Comparison of ENCODE assay signal across 17 cellular contexts in the genomic region with DNA sequence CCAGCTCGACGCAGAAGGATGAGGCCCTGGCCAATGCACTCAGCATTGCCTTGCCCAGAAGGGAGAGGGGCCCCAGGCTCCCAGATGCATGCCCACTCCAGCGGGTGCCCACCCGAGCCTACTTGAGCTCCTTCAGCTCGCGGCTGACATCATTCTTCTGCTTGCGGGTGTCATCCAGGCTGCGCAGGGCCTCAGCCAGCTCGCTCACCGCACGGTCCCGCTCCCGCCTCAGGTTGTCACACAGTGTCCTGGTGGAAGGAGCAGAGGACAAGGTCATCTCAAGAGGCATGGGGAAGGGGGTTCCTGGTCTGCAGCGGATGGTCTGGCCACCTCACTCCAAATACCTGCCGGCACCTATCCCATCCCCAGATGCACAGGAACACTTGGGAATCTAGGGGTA.
A peak's percentile ranks its signal among the peaks of the same experiment; 100 is the strongest.
DNase-seq lines count a peak whose midpoint lies in the region; FAIRE-seq and TF ChIP-seq lines count a peak whose summit lies in the region.
"Had no signal": no experiment of that assay in that cellular context is flagged by ENCODE, and none has a peak within 500 bp of the region (broad histone marks: within the 10 kb centered on the region; RNA-seq: fewer than 3 reads in every experiment).

No MANE protein-coding gene starts in this region.

- POLR2A ChIA-PET in activated CD4-positive, alpha-beta T cell treated with anti-CD3 and anti-CD28 coated beads, Interleukin-2, amount 10 ng/mL, durations not matched to agents 7 days and 5 days (lab: Charles Lee) = no interaction called here
- POLR2A ChIA-PET in CD8-positive, alpha-beta memory T cell (lab: Charles Lee) = no interaction called here

- H3K27ac ChIP-seq in CD8-positive, alpha-beta memory T cell (ENCODE audit: low read depth, low read length) = no peak overlapping the region
- H3K27ac ChIP-seq in neuronal stem cell (replicated peaks; ENCODE audit: low read length) = no peak overlapping the region
- H3K27ac ChIP-seq: 22Rv1, BLaER1 had no signal

- no peaks in the 10 kb centered on the region for H3K9me3 ChIP-seq in CD8-positive, alpha-beta memory T cell (ENCODE audit: low read length)
- no peaks in the 10 kb centered on the region for H3K9me3 ChIP-seq in neuronal stem cell (replicated peaks in 1 of 2; ENCODE audit: control insufficient read depth in 2 of 2, insufficient read depth in 1 of 2, low read depth in 1 of 2, low read length in 2 of 2)
- H3K9me3 ChIP-seq: BLaER1 had no signal

- H2AK5ac ChIP-seq in neuronal stem cell (ENCODE audit: low read depth, low read length) = no peak overlapping the region

- no peak overlapping the region for H3K9ac ChIP-seq in neuronal stem cell (ENCODE audit: low read depth, low read length, poor library complexity)
- H3K9ac ChIP-seq: BLaER1 had no signal

- H3K36me3 Mint-ChIP-seq in activated CD4-positive, alpha-beta T cell treated with anti-CD3 and anti-CD28 coated beads, Interleukin-2, amount 10 ng/mL, durations not matched to agents 7 days and 5 days (ENCODE audit: low read depth) = no peaks in the 10 kb centered on the region
- no peaks in the 10 kb centered on the region for H3K36me3 Mint-ChIP-seq in CD8-positive, alpha-beta memory T cell
- peaks cover 22% of the 10 kb centered on the region for H3K36me3 Mint-ChIP-seq in chondrocyte (ENCODE audit: low read depth)

- no peak overlapping the region for H2BK120ac ChIP-seq in neuronal stem cell (ENCODE audit: low read depth, low read length)

- H3K4me2 ChIP-seq in neuronal stem cell (ENCODE audit: insufficient read depth, low read length, poor library complexity, severe bottlenecking) = no peak overlapping the region

- no peak for DNase-seq in activated CD4-positive, alpha-beta T cell treated with anti-CD3 and anti-CD28 coated beads, Interleukin-2, amount 10 ng/mL, durations not matched to agents 7 days and 5 days
- DNase-seq in activated CD4-positive, alpha-beta T cell treated with anti-CD3 and anti-CD28 coated beads, Interleukin-2, amount 50 U/mL, for 4 hours = no peak
- no peak for DNase-seq in CD8-positive, alpha-beta memory T cell
- DNase-seq in chondrocyte (ENCODE audit: low spot score) (peak; percentile 87), neuronal stem cell (ENCODE audit: low spot score) (no peak), D721Med (ENCODE audit: insufficient read length, low spot score) (no peak), middle frontal gyrus (ENCODE audit: extremely low spot score, low spot score) (no peak), NCI-H2171 treated with DMSO at 0.1 percent for 48 hours (lab: John Stamatoyannopoulos, UW) (no peak)
- DNase-seq: AML-193, COR-L47, DND-41, GDM1, GOT3, H9 had no signal

- H2BK15ac ChIP-seq in neuronal stem cell (ENCODE audit: low read length) = no peak overlapping the region

- H4K91ac ChIP-seq in neuronal stem cell (ENCODE audit: low read depth, low read length, poor library complexity) = peak overlapping the region; percentile 41

- peaks cover 21% of the 10 kb centered on the region for H3K4me1 ChIP-seq in CD8-positive, alpha-beta memory T cell (ENCODE audit: insufficient read depth, low read length)
- H3K4me1 ChIP-seq in neuronal stem cell (ENCODE audit: control insufficient read depth in 2 of 2, insufficient read depth in 1 of 2, low read depth in 1 of 2, low read length in 2 of 2) = peaks cover 13 to 14% of the 10 kb centered on the region in 2 donors

- H2BK12ac ChIP-seq in neuronal stem cell (ENCODE audit: low read length) = no peak overlapping the region

- CTCF ChIA-PET in activated CD4-positive, alpha-beta T cell treated with anti-CD3 and anti-CD28 coated beads, Interleukin-2, amount 10 ng/mL, durations not matched to agents 7 days and 5 days (lab: Charles Lee) = interaction anchor here (1.3 kb wide), 1 partner anchor 14 kb away, joined by 3 read pairs; no protein-coding TSS in a partner anchor
- CTCF ChIA-PET in CD8-positive, alpha-beta memory T cell (lab: Charles Lee) = no interaction called here

- H2BK5ac ChIP-seq in neuronal stem cell (ENCODE audit: low read length) = no peak overlapping the region

- no peak overlapping the region for H3K18ac ChIP-seq in neuronal stem cell (ENCODE audit: low read length)

- H4K8ac ChIP-seq in neuronal stem cell (ENCODE audit: low read depth, low read length) = no peak overlapping the region

- WGBS in neuronal stem cell (ENCODE audit: extremely low coverage in 2 of 2, insufficient read length in 2 of 2, insufficient replicate concordance in 1 of 2), 2 donors = no CpG with 5 or more reads among the region's 15 CpGs

- H3K23ac ChIP-seq in neuronal stem cell (ENCODE audit: low read depth, low read length, poor library complexity) = no peak overlapping the region

- H3K14ac ChIP-seq in neuronal stem cell (ENCODE audit: low read length) = no peak overlapping the region

- no peak for FAIRE-seq in D721Med (lab: Jason Lieb, UNC)
- FAIRE-seq: GM12892 had no signal

- H3K4me3 ChIP-seq in CD8-positive, alpha-beta memory T cell (ENCODE audit: low read length) = no peak overlapping the region
- no peak overlapping the region for H3K4me3 ChIP-seq in neuronal stem cell (ENCODE audit: low read length in 2 of 2)
- H3K4me3 ChIP-seq: BLaER1 had no signal

- no peaks in the 10 kb centered on the region for H3K79me1 ChIP-seq in neuronal stem cell (ENCODE audit: low read depth, low read length)

- H3K4me1 Mint-ChIP-seq in activated CD4-positive, alpha-beta T cell treated with anti-CD3 and anti-CD28 coated beads, Interleukin-2, amount 10 ng/mL, durations not matched to agents 7 days and 5 days = peaks cover 19% of the 10 kb centered on the region
- H3K4me1 Mint-ChIP-seq in CD8-positive, alpha-beta memory T cell = peaks cover 26 to 37% (median 34%) of the 10 kb centered on the region in 3 donors
- peaks cover 17% of the 10 kb centered on the region for H3K4me1 Mint-ChIP-seq in chondrocyte (ENCODE audit: low read depth)

- TF ChIP-seq CTCF in chondrocyte (IDR thresholded peaks at IDR 0.05) = no peak
- TF ChIP-seq CTCF in D721Med (IDR thresholded peaks at IDR 0.05; ENCODE audit: insufficient read depth, missing control alignments) = no peak

- H3K36me3 ChIP-seq in CD8-positive, alpha-beta memory T cell (ENCODE audit: insufficient read depth, low read length) = no peaks in the 10 kb centered on the region
- H3K36me3 ChIP-seq in neuronal stem cell (replicated peaks in 1 of 2; ENCODE audit: control insufficient read depth in 2 of 2, insufficient read depth in 2 of 2, low read length in 2 of 2) = peaks cover 44 to 93% of the 10 kb centered on the region in 2 donors

- H2AFZ ChIP-seq in neuronal stem cell (ENCODE audit: low read length) = no peak overlapping the region

- H3K27ac Mint-ChIP-seq in activated CD4-positive, alpha-beta T cell treated with anti-CD3 and anti-CD28 coated beads, Interleukin-2, amount 10 ng/mL, durations not matched to agents 7 days and 5 days = peak overlapping the region; percentile 50
- peak overlapping the region in 7 of 8 donors; percentile 76 to 98 (median 96) for H3K27ac Mint-ChIP-seq in CD8-positive, alpha-beta memory T cell
- H3K27ac Mint-ChIP-seq in chondrocyte (ENCODE audit: unreplicated experiment) = no peak overlapping the region

- H3K4me3 Mint-ChIP-seq in activated CD4-positive, alpha-beta T cell treated with anti-CD3 and anti-CD28 coated beads, Interleukin-2, amount 10 ng/mL, durations not matched to agents 7 days and 5 days = no peak overlapping the region
- H3K4me3 Mint-ChIP-seq in CD8-positive, alpha-beta memory T cell = no peak overlapping the region
- no peak overlapping the region for H3K4me3 Mint-ChIP-seq in chondrocyte (ENCODE audit: unreplicated experiment)
- H3K4me3 Mint-ChIP-seq: H9 had no signal

- no peaks in the 10 kb centered on the region for H3K9me3 Mint-ChIP-seq in activated CD4-positive, alpha-beta T cell treated with anti-CD3 and anti-CD28 coated beads, Interleukin-2, amount 10 ng/mL, durations not matched to agents 7 days and 5 days
- no peaks in the 10 kb centered on the region for H3K9me3 Mint-ChIP-seq in CD8-positive, alpha-beta memory T cell
- no peaks in the 10 kb centered on the region for H3K9me3 Mint-ChIP-seq in chondrocyte (ENCODE audit: low read depth)
- H3K9me3 Mint-ChIP-seq: H9 had no signal

- no peaks in the 10 kb centered on the region for H3K27me3 Mint-ChIP-seq in activated CD4-positive, alpha-beta T cell treated with anti-CD3 and anti-CD28 coated beads, Interleukin-2, amount 10 ng/mL, durations not matched to agents 7 days and 5 days
- H3K27me3 Mint-ChIP-seq in CD8-positive, alpha-beta memory T cell = no peaks in the 10 kb centered on the region
- H3K27me3 Mint-ChIP-seq in chondrocyte (ENCODE audit: low read depth) = no peaks in the 10 kb centered on the region

- no peaks in the 10 kb centered on the region for H3K27me3 ChIP-seq in CD8-positive, alpha-beta memory T cell (ENCODE audit: insufficient read depth, low read length, poor library complexity, severe bottlenecking)
- no peaks in the 10 kb centered on the region for H3K27me3 ChIP-seq in neuronal stem cell (ENCODE audit: control insufficient read depth in 3 of 3, insufficient read depth in 3 of 3, low read depth in 1 of 3, low read length in 3 of 3)
- H3K27me3 ChIP-seq: BLaER1 had no signal

- no peak overlapping the region for H3K4ac ChIP-seq in neuronal stem cell (ENCODE audit: low read length)
